In genomic region chr1:197675475-197676324, GRCh38 we compare ENCODE assay signal across 1 cellular context.
TF ChIP-seq lines count a peak whose summit lies in the region.

No MANE protein-coding gene starts in this region.

TF ChIP-seq in HepG2, 621 proteins besides CTCF, POLR2A, EP300 and RAD21 (continued from another document):
- no peak for TF ChIP-seq PBX3 (CRISPR knock-in tag; IDR thresholded peaks at IDR 0.05; ENCODE audit: borderline replicate concordance)
- no peak for TF ChIP-seq HNF4G (IDR thresholded peaks at IDR 0.05; ENCODE audit: borderline replicate concordance, low read depth, low read length)
- TF ChIP-seq HNF4G (CRISPR knock-in tag; IDR thresholded peaks at IDR 0.05; ENCODE audit: borderline replicate concordance, low read depth) = no peak
- no peak for TF ChIP-seq RFX5 (IDR thresholded peaks at IDR 0.05; ENCODE audit: low read depth, low read length)
- no peak for TF ChIP-seq POLR2AphosphoS2 (IDR thresholded peaks at IDR 0.05; ENCODE audit: low read depth, low read length)
- no peak for TF ChIP-seq PHB2 (IDR thresholded peaks at IDR 0.05; ENCODE audit: partially characterized antibody)
- TF ChIP-seq ZBTB7B (CRISPR knock-in tag; IDR thresholded peaks at IDR 0.05) = no peak
